ENCODE assay signal across 8 cellular contexts in the genomic region with DNA sequence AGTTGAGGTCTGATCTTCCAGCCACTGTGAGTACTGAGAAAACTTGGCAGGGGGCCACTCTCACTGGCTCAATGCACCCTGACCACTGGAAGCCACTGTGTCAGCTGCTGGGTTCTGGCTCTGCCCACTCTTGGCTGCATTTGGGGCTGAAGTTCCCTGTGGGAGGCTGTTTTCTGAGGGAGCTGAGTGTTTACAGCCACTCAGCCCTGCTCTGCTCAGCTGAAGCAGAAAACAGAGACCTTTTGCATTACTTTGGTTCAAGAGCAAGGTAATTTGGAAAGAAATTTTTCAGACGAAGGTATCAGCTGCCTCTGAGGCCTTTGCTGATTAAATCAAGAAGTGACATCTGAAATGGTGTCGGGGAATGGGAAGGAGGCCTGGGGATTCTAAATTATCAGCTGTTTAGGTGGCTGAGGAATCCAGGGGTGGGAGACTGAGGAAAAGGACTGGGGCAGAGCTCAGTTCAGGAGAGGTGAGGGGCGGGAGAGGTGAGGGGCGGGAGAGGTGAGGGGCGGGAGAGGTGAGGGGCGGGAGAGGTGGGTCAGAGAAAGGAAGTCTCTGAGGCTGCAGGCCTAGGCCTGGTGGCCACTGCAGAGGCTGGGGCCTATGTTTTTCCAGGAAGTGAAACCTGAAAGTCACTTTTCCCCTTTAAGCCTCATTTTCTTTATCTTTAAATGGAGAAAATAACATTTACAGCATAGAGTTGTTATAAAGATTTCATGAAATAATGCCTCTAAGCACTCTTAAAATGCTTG. TPM values are rescaled to one million over a fixed set of nuclear protein-coding genes. Genes with fewer than 3 reads are reported as not detected.
A peak's percentile ranks its signal among the peaks of the same experiment; 100 is the strongest.
DNase-seq lines count a peak whose midpoint lies in the region; ATAC-seq lines count a peak whose summit lies in the region.

A gene with protein sequence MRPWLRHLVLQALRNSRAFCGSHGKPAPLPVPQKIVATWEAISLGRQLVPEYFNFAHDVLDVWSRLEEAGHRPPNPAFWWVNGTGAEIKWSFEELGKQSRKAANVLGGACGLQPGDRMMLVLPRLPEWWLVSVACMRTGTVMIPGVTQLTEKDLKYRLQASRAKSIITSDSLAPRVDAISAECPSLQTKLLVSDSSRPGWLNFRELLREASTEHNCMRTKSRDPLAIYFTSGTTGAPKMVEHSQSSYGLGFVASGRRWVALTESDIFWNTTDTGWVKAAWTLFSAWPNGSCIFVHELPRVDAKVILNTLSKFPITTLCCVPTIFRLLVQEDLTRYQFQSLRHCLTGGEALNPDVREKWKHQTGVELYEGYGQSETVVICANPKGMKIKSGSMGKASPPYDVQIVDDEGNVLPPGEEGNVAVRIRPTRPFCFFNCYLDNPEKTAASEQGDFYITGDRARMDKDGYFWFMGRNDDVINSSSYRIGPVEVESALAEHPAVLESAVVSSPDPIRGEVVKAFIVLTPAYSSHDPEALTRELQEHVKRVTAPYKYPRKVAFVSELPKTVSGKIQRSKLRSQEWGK (plus strand): TSS at position 137 of the 755 bp plus-strand sequence. CDS start 1,951 bp downstream, outside the sequence.

- no peaks in the 10 kb centered on the region for H3K27me3 ChIP-seq in MG63

- peaks cover 33% of the 10 kb centered on the region for H3K27me3 Mint-ChIP-seq in T-helper 17 cell

- DNase-seq in MG63: peak; percentile 84
- peak; percentile 35 to 84 (median 68) for DNase-seq in head of caudate nucleus
- peak; percentile 81 for DNase-seq in renal cortical epithelial cell (ENCODE audit: low read depth)
- DNase-seq in NK-92 (lab: John Stamatoyannopoulos, UW; ENCODE audit: unreplicated experiment): no peak
- DNase-seq in T-helper 17 cell: no peak
- DNase-seq in DMS53 treated with DMSO at 0.1 percent for 48 hours (lab: John Stamatoyannopoulos, UW; ENCODE audit: unreplicated experiment): no peak
- no peak for DNase-seq in stimulated activated naive CD8-positive, alpha-beta T cell treated with anti-CD3 and anti-CD28 coated beads, Interleukin-15, Interleukin-2, amounts not matched to agents 100 U/mL and 50 U/mL, for 24 hours

- H3K36me3 Mint-ChIP-seq in T-helper 17 cell (ENCODE audit: low read depth): peaks cover 2% of the 10 kb centered on the region

- H3K4me3 Mint-ChIP-seq in T-helper 17 cell: no peak within 1 kb of the TSS

- ATAC-seq in GM19438 (IDR thresholded peaks at IDR 0.05; ENCODE audit: low read depth, unreplicated experiment): peak; percentile 31
- no peak for ATAC-seq in T-helper 17 cell
- ATAC-seq in stimulated activated naive CD8-positive, alpha-beta T cell treated with anti-CD3 and anti-CD28 coated beads, Interleukin-15, Interleukin-2, amounts not matched to agents 100 U/mL and 50 U/mL, for 24 hours: no peak

- no peak within 1 kb of the TSS for H3K4me3 ChIP-seq in MG63

- H3K4me1 Mint-ChIP-seq in T-helper 17 cell: no peaks in the 10 kb centered on the region

- no peaks in the 10 kb centered on the region for H3K9me3 ChIP-seq in MG63
- H3K9me3 ChIP-seq in T-helper 17 cell (ENCODE audit: control insufficient read depth, low read length, poor library complexity, severe bottlenecking): no peaks in the 10 kb centered on the region

- H3K27ac Mint-ChIP-seq in T-helper 17 cell: no peak within 1 kb of the TSS

- no peaks in the 10 kb centered on the region for H3K36me3 ChIP-seq in MG63

- intact Hi-C loops in head of caudate nucleus (cut with DNase I): no loop called here

RNA-seq across cellular contexts. Expression of the gene that starts here (rescaled TPM):
- total RNA-seq in MG63 (2014; rRNA removed; shearing (Covaris generic); ENCODE audit: low replicate concordance): 0.20 and 1.2 TPM in 2 replicates
- total RNA-seq in renal cortical epithelial cell (6.4 and 6.7 TPM in 2 replicates), T-helper 17 cell (not detected)

Comparison
In these comparisons a context has a peak if more than half of its experiments do, and no peak if none do; other contexts are left out.
1. DNase-seq: peak in MG63 (single experiment), head of caudate nucleus (42 of 42) and renal cortical epithelial cell (single experiment); none in NK-92 (single experiment), T-helper 17 cell (0 of 3), DMS53 treated with DMSO at 0.1 percent for 48 hours (single experiment) and stimulated activated naive CD8-positive, alpha-beta T cell treated with anti-CD3 and anti-CD28 coated beads, Interleukin-15, Interleukin-2, amounts not matched to agents 100 U/mL and 50 U/mL, for 24 hours (single experiment).